ENCODE assay signal across 8 cellular contexts in genomic region chr6:68633654-68634502, GRCh38. TPM values are rescaled to one million over a fixed set of nuclear protein-coding genes. Genes with fewer than 3 reads are reported as not detected.
DNase-seq lines count a peak whose midpoint lies in the region; ATAC-seq and TF ChIP-seq lines count a peak whose summit lies in the region.

No MANE protein-coding gene starts in this region.

- TF ChIP-seq POLR2A in thyroid gland (IDR thresholded peaks at IDR 0.05) (no peak), erythroblast (IDR thresholded peaks at IDR 0.05; ENCODE audit: low read length) (no peak)

- H3K4me3 ChIP-seq in thyroid gland (replicated peaks in 1 of 3): peak overlapping the region in 2 of 3 donors; percentile 55 to 71

- no peak overlapping the region for H3K27ac Mint-ChIP-seq in activated T-cell treated with anti-CD3 and anti-CD28 coated beads, Interleukin-2, amount 50 U/mL, for 24 hours
- H3K27ac Mint-ChIP-seq in activated naive CD8-positive, alpha-beta T cell treated with anti-CD3 and anti-CD28 coated beads for 36 hours: no peak overlapping the region

- no peak for DNase-seq in activated T-cell treated with anti-CD3 and anti-CD28 coated beads, Interleukin-2, amount 50 U/mL, for 24 hours
- DNase-seq in activated T-cell treated with anti-CD3 and anti-CD28 coated beads for 4 hours (no peak), left kidney (ENCODE audit: low read depth, low spot score) (peak; percentile 41), thyroid gland (no peak), left lobe of liver (ENCODE audit: low spot score) (no peak), erythroblast (lab: John Stamatoyannopoulos, UW) (no peak), dedifferentiated amniotic fluid mesenchymal stem cell (ENCODE audit: extremely low spot score) (no peak)
- no peak for DNase-seq in activated naive CD8-positive, alpha-beta T cell treated with anti-CD3 and anti-CD28 coated beads for 36 hours

- ATAC-seq in left lobe of liver: no peak

- H3K36me3 ChIP-seq in thyroid gland: no peaks in the 10 kb centered on the region

- H3K36me3 Mint-ChIP-seq in activated T-cell treated with anti-CD3 and anti-CD28 coated beads, Interleukin-2, amount 50 U/mL, for 24 hours (ENCODE audit: low read depth): no peaks in the 10 kb centered on the region
- H3K36me3 Mint-ChIP-seq in activated naive CD8-positive, alpha-beta T cell treated with anti-CD3 and anti-CD28 coated beads for 36 hours: no peaks in the 10 kb centered on the region

- peak overlapping the region in 1 of 3 donors; percentile 65 for H3K27ac ChIP-seq in thyroid gland

- H3K4me1 ChIP-seq in thyroid gland: peaks cover 0 to 3% of the 10 kb centered on the region in 2 donors

- TF ChIP-seq CTCF in thyroid gland (IDR thresholded peaks at IDR 0.05): no peak

- H3K4me3 Mint-ChIP-seq in activated T-cell treated with anti-CD3 and anti-CD28 coated beads, Interleukin-2, amount 50 U/mL, for 24 hours: peak overlapping the region; percentile 77
- H3K4me3 Mint-ChIP-seq in activated naive CD8-positive, alpha-beta T cell treated with anti-CD3 and anti-CD28 coated beads for 36 hours: peak overlapping the region; percentile 60

- H3K27me3 ChIP-seq in thyroid gland: no peaks in the 10 kb centered on the region

- H3K9me3 ChIP-seq in thyroid gland: no peaks in the 10 kb centered on the region

- WGBS in thyroid gland, 2 donors: 21 to 25% methylated on average over 15 of the region's 15 CpGs

- intact Hi-C loops in thyroid gland (cut with DNase I): no loop called here

- peaks cover 20% of the 10 kb centered on the region for H3K4me1 Mint-ChIP-seq in activated T-cell treated with anti-CD3 and anti-CD28 coated beads, Interleukin-2, amount 50 U/mL, for 24 hours (ENCODE audit: low read depth)
- H3K4me1 Mint-ChIP-seq in activated naive CD8-positive, alpha-beta T cell treated with anti-CD3 and anti-CD28 coated beads for 36 hours: peaks cover 19% of the 10 kb centered on the region

- H3K9me3 Mint-ChIP-seq in activated T-cell treated with anti-CD3 and anti-CD28 coated beads, Interleukin-2, amount 50 U/mL, for 24 hours: no peaks in the 10 kb centered on the region
- no peaks in the 10 kb centered on the region for H3K9me3 Mint-ChIP-seq in activated naive CD8-positive, alpha-beta T cell treated with anti-CD3 and anti-CD28 coated beads for 36 hours

- peaks cover 54% of the 10 kb centered on the region for H3K27me3 Mint-ChIP-seq in activated T-cell treated with anti-CD3 and anti-CD28 coated beads, Interleukin-2, amount 50 U/mL, for 24 hours
- peaks cover 60% of the 10 kb centered on the region for H3K27me3 Mint-ChIP-seq in activated naive CD8-positive, alpha-beta T cell treated with anti-CD3 and anti-CD28 coated beads for 36 hours

RNA-seq across cellular contexts. Expression of gene ADGRB3, which starts 1.2 kb away (rescaled TPM):
- not detected for total RNA-seq in activated naive CD8-positive, alpha-beta T cell treated with anti-CD3 and anti-CD28 coated beads for 36 hours
- total RNA-seq in thyroid gland (1 to 10 TPM in 2 of 4 donors, under 1 TPM in 2; 0.45 to 3.0 (median 1.4) TPM), left lobe of liver (0.38 TPM)
